In genomic region chr13:45205124-45205523, GRCh38 we compare ENCODE assay signal across 1 cellular context.
TF ChIP-seq lines count a peak whose summit lies in the region.

No MANE protein-coding gene starts in this region.

TF ChIP-seq in GM23338, 12 proteins besides CTCF, POLR2A, EP300 and RAD21 (continued from another document):
- TF ChIP-seq REST (IDR thresholded peaks at IDR 0.05; ENCODE audit: unreplicated experiment) (no peak), ZNF114 (CRISPR knock-in tag; IDR thresholded peaks at IDR 0.05) (no peak), ETS1 (IDR thresholded peaks at IDR 0.05) (no peak), ZNF331 (CRISPR knock-in tag; IDR thresholded peaks at IDR 0.05; ENCODE audit: low read depth) (no peak)
